In the genomic region with DNA sequence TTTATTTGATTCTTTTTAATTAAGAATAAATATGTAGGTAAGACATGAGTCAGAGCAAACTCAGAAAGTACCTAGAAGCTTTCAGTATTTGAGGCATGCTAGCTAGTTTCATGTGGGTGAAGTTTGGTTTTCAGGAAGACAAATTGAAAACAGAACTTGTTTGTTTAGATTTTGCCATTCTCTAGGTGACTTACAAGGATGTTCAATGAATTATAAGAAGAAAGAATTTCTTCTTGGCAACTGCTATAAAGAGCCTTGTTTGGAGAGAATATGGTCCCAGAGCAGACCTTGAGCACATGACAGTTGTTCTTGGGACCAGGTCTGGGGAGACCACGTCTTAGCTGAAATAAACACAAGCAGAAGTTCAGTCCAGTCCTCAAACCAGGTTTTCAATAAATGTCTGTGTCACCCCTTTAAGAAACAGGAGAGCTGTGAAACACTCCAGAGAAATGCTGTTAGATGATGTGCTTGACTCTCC, we compare ENCODE assay signal across 14 cellular contexts. TPM values are rescaled to one million over a fixed set of nuclear protein-coding genes. Genes with fewer than 3 reads are reported as not detected.
DNase-seq lines count a peak whose midpoint lies in the region; ATAC-seq lines count a peak whose summit lies in the region.
"Had no signal": no experiment of that assay in that cellular context is flagged by ENCODE, and none has a peak within 500 bp of the region (broad histone marks: within the 10 kb centered on the region; RNA-seq: fewer than 3 reads in every experiment).

No MANE protein-coding gene starts in this region.

- peak; percentile 90 for ATAC-seq in GM21723 (IDR thresholded peaks at IDR 0.05; ENCODE audit: unreplicated experiment)
- peak; percentile 82 for ATAC-seq in HG03354 (IDR thresholded peaks at IDR 0.05; ENCODE audit: poor library complexity, severe bottlenecking, unreplicated experiment)
- ATAC-seq in stimulated activated naive CD8-positive, alpha-beta T cell treated with anti-CD3 and anti-CD28 coated beads, Interleukin-15, Interleukin-2, amounts not matched to agents 100 U/mL and 50 U/mL, for 24 hours = peak; percentile 82
- ATAC-seq: sciatic nerve, T-helper 17 cell had no signal

- H3K36me3 Mint-ChIP-seq in activated naive CD4-positive, alpha-beta T cell treated with anti-CD3 and anti-CD28 coated beads for 36 hours (ENCODE audit: low read depth) = peaks cover 13% of the 10 kb centered on the region
- H3K36me3 Mint-ChIP-seq: memory B cell had no signal

- H3K27ac Mint-ChIP-seq in activated naive CD4-positive, alpha-beta T cell treated with anti-CD3 and anti-CD28 coated beads for 36 hours = peak overlapping the region; percentile 95
- H3K27ac Mint-ChIP-seq: memory B cell, T-helper 17 cell had no signal

- H3K9me3 Mint-ChIP-seq in activated naive CD4-positive, alpha-beta T cell treated with anti-CD3 and anti-CD28 coated beads for 36 hours = peaks cover 5% of the 10 kb centered on the region

- no peak for DNase-seq in activated naive CD4-positive, alpha-beta T cell treated with anti-CD3 and anti-CD28 coated beads for 36 hours
- no peak for DNase-seq in activated naive CD4-positive, alpha-beta T cell treated with Interleukin-2 at 50 U/mL for 16 hours
- no peak for DNase-seq in stimulated activated naive CD8-positive, alpha-beta T cell treated with anti-CD3 and anti-CD28 coated beads, Interleukin-15, Interleukin-2, amounts not matched to agents 100 U/mL and 50 U/mL, for 24 hours
- DNase-seq in DMS153 treated with DMSO at 0.1 percent for 48 hours (lab: John Stamatoyannopoulos, UW; ENCODE audit: unreplicated experiment) (no peak), NCI-H524 treated with DMSO at 0.1 percent for 48 hours (lab: John Stamatoyannopoulos, UW) (no peak), NCI-H1105 (lab: John Stamatoyannopoulos, UW) (no peak)
- DNase-seq: cortex of kidney, NCI-H1092, T-helper 17 cell had no signal

- no peaks in the 10 kb centered on the region for H3K27me3 Mint-ChIP-seq in activated naive CD4-positive, alpha-beta T cell treated with anti-CD3 and anti-CD28 coated beads for 36 hours (ENCODE audit: low read depth)

- CTCF ChIA-PET in activated naive CD4-positive, alpha-beta T cell treated with anti-CD3 and anti-CD28 coated beads for 36 hours (lab: Charles Lee) = interaction anchor here (0.6 to 5.7 kb wide), 8 partner anchors 34 to 579 kb away, joined by 3 to 29 read pairs (median 8); partner anchors contain the start of gene IL21

- intact Hi-C loops in activated naive CD4-positive, alpha-beta T cell treated with anti-CD3 and anti-CD28 coated beads for 36 hours (cut with micrococcal nuclease) = loop anchor here (5.0 kb wide), 1 partner anchor 42 kb away; no protein-coding TSS in a partner anchor

- H3K4me1 Mint-ChIP-seq in activated naive CD4-positive, alpha-beta T cell treated with anti-CD3 and anti-CD28 coated beads for 36 hours (ENCODE audit: low read depth) = peaks cover 62% of the 10 kb centered on the region
- H3K4me1 Mint-ChIP-seq: memory B cell had no signal

- peak overlapping the region; percentile 46 for H3K4me3 Mint-ChIP-seq in activated naive CD4-positive, alpha-beta T cell treated with anti-CD3 and anti-CD28 coated beads for 36 hours
- H3K4me3 Mint-ChIP-seq: memory B cell, T-helper 17 cell had no signal

RNA-seq across cellular contexts. Expression of gene IL21, which starts 38.0 kb away (rescaled TPM):
- 10 to 100 TPM; 49.9 to 53.1 TPM for total RNA-seq in activated naive CD4-positive, alpha-beta T cell treated with anti-CD3 and anti-CD28 coated beads for 36 hours
- total RNA-seq: sciatic nerve, ureter had no signal
